8 cellular contexts compared by ENCODE assay signal in the genomic region with DNA sequence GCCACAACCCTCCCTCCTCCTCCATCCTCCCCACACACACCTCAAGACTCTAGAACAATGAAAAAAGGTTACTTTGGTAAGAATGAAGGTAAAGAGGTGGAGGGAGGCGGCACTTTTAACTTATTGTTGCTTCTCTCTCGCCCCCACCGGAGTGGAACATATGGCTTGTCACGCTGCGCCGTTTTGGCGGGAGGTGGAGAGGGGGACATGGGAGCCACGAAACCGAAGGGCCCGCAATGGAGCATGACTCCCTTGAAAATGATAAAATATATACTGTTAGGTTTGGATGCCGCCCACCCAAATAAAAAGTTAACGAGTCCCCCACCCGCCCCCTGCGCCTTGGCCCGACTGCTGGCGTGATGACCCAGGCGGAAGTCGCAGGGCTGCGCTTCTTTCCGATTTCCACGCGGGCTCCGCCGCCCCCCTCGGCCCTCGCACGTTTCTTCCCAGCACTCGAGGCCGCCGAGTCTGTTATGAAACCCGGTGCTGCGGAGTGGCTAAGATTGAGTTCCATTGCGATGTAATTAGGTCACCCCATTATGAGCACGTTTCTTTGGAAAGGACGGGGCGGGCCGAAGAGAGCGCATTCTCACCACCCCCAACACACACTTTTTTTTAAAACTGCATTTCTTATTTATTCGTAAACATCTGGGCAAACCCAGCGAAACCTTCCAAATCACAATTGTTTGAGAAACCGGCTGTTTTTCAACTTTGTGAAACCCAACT. TPM values are rescaled to one million over a fixed set of nuclear protein-coding genes. Genes with fewer than 3 reads are reported as not detected.
A peak's percentile ranks its signal among the peaks of the same experiment; 100 is the strongest.
DNase-seq lines count a peak whose midpoint lies in the region; ATAC-seq and TF ChIP-seq lines count a peak whose summit lies in the region.

No MANE protein-coding gene starts in this region.

- intact Hi-C loops in dorsolateral prefrontal cortex (cut with DNase I) = loop anchor here (2.0 to 5.0 kb wide), 3 partner anchors 21 to 167 kb away; no protein-coding TSS in a partner anchor

- H3K36me3 ChIP-seq in lung (ENCODE audit: control insufficient read depth in 2 of 2, insufficient read depth in 2 of 2, low read length in 2 of 2) = peaks cover 6 to 12% of the 10 kb centered on the region in 2 donors

- H3K4me3 ChIP-seq in dorsolateral prefrontal cortex (peak overlapping the region; percentile 46 to 83 (median 66)), lung (peak overlapping the region; percentile 56)

- ATAC-seq in lung (ENCODE audit: insufficient read depth, low FRiP score) (peak; percentile 21), HG02840 (IDR thresholded peaks at IDR 0.05; ENCODE audit: low FRiP score, unreplicated experiment) (no peak), GM19023 (IDR thresholded peaks at IDR 0.05; ENCODE audit: unreplicated experiment) (no peak)

- no peak for TF ChIP-seq CTCF in dorsolateral prefrontal cortex (IDR thresholded peaks at IDR 0.05 in 54 of 56, conservative IDR thresholded peaks at IDR 0.05 in 2 of 56; ENCODE audit: low read depth in 1 of 56, partially characterized antibody in 56 of 56)
- TF ChIP-seq CTCF in lung (IDR thresholded peaks at IDR 0.05; ENCODE audit: control extremely low read depth, extremely low read depth) = no peak

- peak; percentile 91 for DNase-seq in Daoy (ENCODE audit: low read depth)
- DNase-seq in Kasumi-1 (lab: John Stamatoyannopoulos, UW) = peak; percentile 22 to 30
- peak; percentile 69 to 81 for DNase-seq in activated CD4-positive, alpha-beta T cell treated with anti-CD3 and anti-CD28 coated beads, Interleukin-2, amount 50 U/mL, for 24 hours (ENCODE audit: low read depth in 1 of 2, low spot score in 1 of 2)
- peak in 2 of 10 donors; percentile 38 to 66 for DNase-seq in dorsolateral prefrontal cortex
- peak; percentile 90 for DNase-seq in lung (ENCODE audit: low spot score)
- DNase-seq in stimulated activated CD8-positive, alpha-beta memory T cell treated with anti-CD3 and anti-CD28 coated beads, Interleukin-12 subunit alpha, Interleukin-12 subunit beta, amount 100 ng/mL, for 4 hours (ENCODE audit: low read depth) = peak; percentile 80

- peaks cover 0 to 4% of the 10 kb centered on the region in 2 donors for H3K4me1 ChIP-seq in lung (ENCODE audit: control insufficient read depth in 2 of 2, insufficient read depth in 2 of 2, low read length in 2 of 2)

- H3K27me3 ChIP-seq in dorsolateral prefrontal cortex (peaks cover 0 to 67% (median 26%) of the 10 kb centered on the region in 45 donors), lung (ENCODE audit: control insufficient read depth, insufficient read depth) (no peaks in the 10 kb centered on the region)

- H3K9me3 ChIP-seq in lung (ENCODE audit: control insufficient read depth in 2 of 2, insufficient read depth in 1 of 2, low read length in 1 of 2) = no peaks in the 10 kb centered on the region

- H3K27ac ChIP-seq in dorsolateral prefrontal cortex = peak overlapping the region; percentile 9 to 99 (median 94)
- H3K27ac ChIP-seq in lung (ENCODE audit: low read depth in 1 of 2, low read length in 1 of 2) = peak overlapping the region; percentile 99 to 100

- 1% methylated on average over 41 of the region's 41 CpGs for WGBS in lung, 2 donors

RNA-seq across cellular contexts. Expression of a gene that starts 1.4 kb away (rescaled TPM):
- total RNA-seq in Daoy (2014; rRNA removed; shearing (Covaris generic)) = 34.7 and 50.9 TPM in 2 replicates
- total RNA-seq in dorsolateral prefrontal cortex (100 to 1,000 TPM in 78 of 120 experiments, 10 to 100 TPM in 42; 50.7 to 283 (median 111) TPM), lung (100 to 1,000 TPM; 245 to 289 TPM)
- polyA plus RNA-seq in lung = 100 to 1,000 TPM in 1 of 2 donors, 10 to 100 TPM in 1; 63.7 to 364 TPM
